In the genomic region with DNA sequence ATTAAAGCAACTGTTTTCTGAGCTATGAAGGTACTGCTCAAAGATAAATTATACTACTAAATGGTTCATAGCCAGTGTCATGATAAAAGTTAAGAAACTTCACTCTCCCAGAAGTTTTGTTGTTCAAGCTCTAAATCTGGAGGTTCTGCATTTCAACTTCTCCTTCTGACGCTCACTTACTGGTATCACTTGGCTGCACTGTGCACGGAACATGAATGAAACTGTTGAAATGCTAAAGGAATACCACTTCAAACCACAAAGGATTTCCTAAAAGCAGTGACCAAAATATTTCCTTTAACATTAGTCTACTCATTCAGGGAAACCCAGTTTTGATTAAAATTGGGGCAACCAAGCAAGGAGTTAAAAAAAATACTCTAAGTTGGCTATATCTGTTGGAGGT, we compare ENCODE assay signal across 11 cellular contexts.
A peak's percentile ranks its signal among the peaks of the same experiment; 100 is the strongest.
DNase-seq lines count a peak whose midpoint lies in the region; ATAC-seq, FAIRE-seq and TF ChIP-seq lines count a peak whose summit lies in the region.
"Had no signal": no experiment of that assay in that cellular context is flagged by ENCODE, and none has a peak within 500 bp of the region (broad histone marks: within the 10 kb centered on the region; RNA-seq: fewer than 3 reads in every experiment).

No MANE protein-coding gene starts in this region.

- TF ChIP-seq POLR2A in K562 (conservative IDR thresholded peaks at IDR 0.05), result no peak

- no peaks in the 10 kb centered on the region for H3K9me1 ChIP-seq in K562 (ENCODE audit: control insufficient read depth, insufficient read depth, low read length)

- H3K9ac ChIP-seq in K562 (ENCODE audit: insufficient read depth in 1 of 2, low read depth in 2 of 2, low read length in 2 of 2) (no peak overlapping the region), parathyroid adenoma (no peak overlapping the region)

- H3K4me3 ChIP-seq in K562, result no peak overlapping the region
- no peak overlapping the region for H3K4me3 ChIP-seq in parathyroid adenoma (ENCODE audit: low read depth, low read length)
- H3K4me3 ChIP-seq in CD8-positive, alpha-beta T cell (ENCODE audit: low read depth, low read length), result no peak overlapping the region

- H3K9me3 Mint-ChIP-seq in CD8-positive, alpha-beta T cell, result no peaks in the 10 kb centered on the region
- no peaks in the 10 kb centered on the region for H3K9me3 Mint-ChIP-seq in activated naive CD4-positive, alpha-beta T cell treated with anti-CD3 and anti-CD28 coated beads, Interleukin-2, amount 10 ng/mL, durations not matched to agents 7 days and 5 days
- H3K9me3 Mint-ChIP-seq in type B pancreatic cell, result no peaks in the 10 kb centered on the region
- H3K9me3 Mint-ChIP-seq: natural killer cell had no signal

- DNase-seq in MV-4-11 (lab: John Stamatoyannopoulos, UW), result peak; percentile 94
- no peak for DNase-seq in K562 (ENCODE audit: extremely low read depth in 1 of 4, low spot score in 3 of 4)
- no peak for DNase-seq in CD8-positive, alpha-beta T cell
- DNase-seq in NCI-H524 (lab: John Stamatoyannopoulos, UW), result no peak
- DNase-seq in activated naive CD4-positive, alpha-beta T cell treated with anti-CD3 and anti-CD28 coated beads, Interleukin-2, amount 10 ng/mL, durations not matched to agents 7 days and 5 days, result no peak
- DNase-seq in type B pancreatic cell (ENCODE audit: extremely low spot score, unreplicated experiment), result no peak
- DNase-seq: glutamatergic neuron, natural killer cell, NCI-H2171 had no signal

- no peaks in the 10 kb centered on the region; the same call in 1 of the 2 replicates for H4K20me1 ChIP-seq in K562 (replicated peaks; ENCODE audit: control insufficient read depth, insufficient read depth, low read length)

- BruUV-seq in K562 (replicated peaks; lab: Mats Ljungman, UMichigan), result no TSS peak

- CTCF ChIA-PET in K562 (lab: Yijun Ruan, JAX; ENCODE audit: low intra/inter-chr PET ratio), result no interaction called here
- CTCF ChIA-PET in CD8-positive, alpha-beta T cell (lab: Charles Lee), result no interaction called here
- CTCF ChIA-PET in activated naive CD4-positive, alpha-beta T cell treated with anti-CD3 and anti-CD28 coated beads, Interleukin-2, amount 10 ng/mL, durations not matched to agents 7 days and 5 days (lab: Charles Lee), result no interaction called here

- H3K27me3 ChIP-seq in K562 (ENCODE audit: control insufficient read depth in 2 of 2, insufficient read depth in 2 of 2, low read length in 2 of 2) (no peaks in the 10 kb centered on the region), parathyroid adenoma (ENCODE audit: control insufficient read depth, insufficient read depth, low read length) (no peaks in the 10 kb centered on the region)
- no peaks in the 10 kb centered on the region for H3K27me3 ChIP-seq in CD8-positive, alpha-beta T cell (ENCODE audit: insufficient read depth, low read length)

- no peaks in the 10 kb centered on the region for H3K79me2 ChIP-seq in K562 (ENCODE audit: control insufficient read depth, insufficient read depth, low read length)
- peaks cover 6% of the 10 kb centered on the region for H3K79me2 ChIP-seq in parathyroid adenoma

- H2AFZ ChIP-seq in K562 (ENCODE audit: low read depth, low read length), result no peak overlapping the region
- H2AFZ ChIP-seq in parathyroid adenoma, result no peak overlapping the region

- H3K36me3 ChIP-seq in K562 (ENCODE audit: control insufficient read depth, insufficient read depth, low read length) (no peaks in the 10 kb centered on the region), parathyroid adenoma (ENCODE audit: control insufficient read depth, insufficient read depth, low read length) (no peaks in the 10 kb centered on the region)
- H3K36me3 ChIP-seq in CD8-positive, alpha-beta T cell (ENCODE audit: insufficient read depth, low read length), result peaks cover 7% of the 10 kb centered on the region

- POLR2A ChIA-PET in K562 (lab: Yijun Ruan, JAX), result interaction anchor here (1.2 kb wide), 1 partner anchor 10 kb away, joined by 3 read pairs; no protein-coding TSS in a partner anchor
- POLR2A ChIA-PET in CD8-positive, alpha-beta T cell (lab: Charles Lee), result no interaction called here

- no peak overlapping the region for H3K27ac ChIP-seq in K562 (ENCODE audit: extremely low read depth, low read depth, low read length)
- H3K27ac ChIP-seq in parathyroid adenoma, result no peak overlapping the region
- H3K27ac ChIP-seq in CD8-positive, alpha-beta T cell (ENCODE audit: low read depth, low read length), result no peak overlapping the region

- no peak overlapping the region for H3K27ac Mint-ChIP-seq in CD8-positive, alpha-beta T cell
- H3K27ac Mint-ChIP-seq in activated naive CD4-positive, alpha-beta T cell treated with anti-CD3 and anti-CD28 coated beads, Interleukin-2, amount 10 ng/mL, durations not matched to agents 7 days and 5 days, result no peak overlapping the region
- H3K27ac Mint-ChIP-seq in type B pancreatic cell, result no peak overlapping the region

- H3K27me3 Mint-ChIP-seq in CD8-positive, alpha-beta T cell (ENCODE audit: low read depth), result no peaks in the 10 kb centered on the region
- no peaks in the 10 kb centered on the region for H3K27me3 Mint-ChIP-seq in activated naive CD4-positive, alpha-beta T cell treated with anti-CD3 and anti-CD28 coated beads, Interleukin-2, amount 10 ng/mL, durations not matched to agents 7 days and 5 days
- H3K27me3 Mint-ChIP-seq in type B pancreatic cell, result no peaks in the 10 kb centered on the region

- TF ChIP-seq CTCF in K562 (IDR thresholded peaks at IDR 0.05 in 2 of 3, conservative IDR thresholded peaks at IDR 0.05 in 1 of 3; ENCODE audit: insufficient read depth in 2 of 3, low read depth in 1 of 3, low read length in 3 of 3) (no peak), parathyroid adenoma (IDR thresholded peaks at IDR 0.05) (no peak), type B pancreatic cell (conservative IDR thresholded peaks at IDR 0.05) (no peak)
- TF ChIP-seq CTCF in CD8-positive, alpha-beta T cell (IDR thresholded peaks at IDR 0.05), result no peak

- WGBS in K562 (ENCODE audit: insufficient coverage, low coverage, missing lambda C conversion rate), result 27% methylated on average over 2 of the region's 2 CpGs

- peak in 1 of 2 experiments; percentile 17; a peak in 1 of 4 replicates for TF ChIP-seq RAD21 in K562 (CRISPR knock-in tag; conservative IDR thresholded peaks at IDR 0.05 in 1 of 2, IDR thresholded peaks at IDR 0.05 in 1 of 2)

- peak; percentile 64 for ATAC-seq in GM21360 (IDR thresholded peaks at IDR 0.05; ENCODE audit: unreplicated experiment)
- 0 out of 3 replicates have a peak, but pooled peaks have one; percentile 10 for ATAC-seq in K562
- ATAC-seq in CD8-positive, alpha-beta T cell, result no peak

- in situ Hi-C loops in K562 (cut with MboI), result no loop called here

- FAIRE-seq in K562 (lab: Jason Lieb, UNC), result no peak

- H3K4me3 Mint-ChIP-seq in CD8-positive, alpha-beta T cell, result no peak overlapping the region
- H3K4me3 Mint-ChIP-seq in activated naive CD4-positive, alpha-beta T cell treated with anti-CD3 and anti-CD28 coated beads, Interleukin-2, amount 10 ng/mL, durations not matched to agents 7 days and 5 days, result no peak overlapping the region
- no peak overlapping the region for H3K4me3 Mint-ChIP-seq in type B pancreatic cell

- H3K9me3 ChIP-seq in K562 (replicated peaks; ENCODE audit: control insufficient read depth, insufficient read depth, low read depth, low read length) (no peaks in the 10 kb centered on the region), parathyroid adenoma (ENCODE audit: control insufficient read depth, low read length) (no peaks in the 10 kb centered on the region)
- H3K9me3 ChIP-seq in CD8-positive, alpha-beta T cell (ENCODE audit: low read length), result no peaks in the 10 kb centered on the region

- peaks cover 85% of the 10 kb centered on the region for H3K4me1 Mint-ChIP-seq in CD8-positive, alpha-beta T cell (ENCODE audit: low read depth)
- peaks cover 31% of the 10 kb centered on the region for H3K4me1 Mint-ChIP-seq in activated naive CD4-positive, alpha-beta T cell treated with anti-CD3 and anti-CD28 coated beads, Interleukin-2, amount 10 ng/mL, durations not matched to agents 7 days and 5 days
- H3K4me1 Mint-ChIP-seq in type B pancreatic cell (ENCODE audit: unreplicated experiment), result peaks cover 66% of the 10 kb centered on the region

- no peak for TF ChIP-seq EP300 in K562 (IDR thresholded peaks at IDR 0.05; ENCODE audit: low read length)

- peaks cover 35% of the 10 kb centered on the region for H3K36me3 Mint-ChIP-seq in CD8-positive, alpha-beta T cell
- peaks cover 9% of the 10 kb centered on the region for H3K36me3 Mint-ChIP-seq in activated naive CD4-positive, alpha-beta T cell treated with anti-CD3 and anti-CD28 coated beads, Interleukin-2, amount 10 ng/mL, durations not matched to agents 7 days and 5 days
- peaks cover 25% of the 10 kb centered on the region for H3K36me3 Mint-ChIP-seq in type B pancreatic cell
- H3K36me3 Mint-ChIP-seq: natural killer cell had no signal

- H3K4me1 ChIP-seq in K562 (replicated peaks in 1 of 2; ENCODE audit: control insufficient read depth in 2 of 2, insufficient read depth in 2 of 2, low read length in 2 of 2) (peaks cover 8 to 30% of the 10 kb centered on the region in 2 experiments; a peak in 4 of 5 replicates), parathyroid adenoma (peaks cover 29% of the 10 kb centered on the region)
- peaks cover 33% of the 10 kb centered on the region for H3K4me1 ChIP-seq in CD8-positive, alpha-beta T cell (ENCODE audit: insufficient read depth, low read length)

- no peak overlapping the region for H3K4me2 ChIP-seq in K562 (ENCODE audit: insufficient read depth, low read length)
- H3K4me2 ChIP-seq in parathyroid adenoma (ENCODE audit: low read length), result peak overlapping the region; percentile 11

- intact Hi-C loops in K562 (cut with micrococcal nuclease), result no loop called here
- intact Hi-C loops in CD8-positive, alpha-beta T cell (cut with DNase I, micrococcal nuclease), result no loop called here

TF ChIP-seq in K562, 482 proteins besides CTCF, POLR2A, EP300 and RAD21:
- TF ChIP-seq ZNF707 (CRISPR knock-in tag; conservative IDR thresholded peaks at IDR 0.05) (no peak), NONO (IDR thresholded peaks at IDR 0.05; ENCODE audit: low read depth in 2 of 2, low read length in 1 of 2) (0 out of 4 replicates have a peak, but pooled peaks of 1 of the 2 experiments have one; percentile 15), GTF2F1 (IDR thresholded peaks at IDR 0.05; ENCODE audit: low read depth, low read length) (no peak)
